Comparison of ENCODE assay signal across 28 cellular contexts in the genomic region with DNA sequence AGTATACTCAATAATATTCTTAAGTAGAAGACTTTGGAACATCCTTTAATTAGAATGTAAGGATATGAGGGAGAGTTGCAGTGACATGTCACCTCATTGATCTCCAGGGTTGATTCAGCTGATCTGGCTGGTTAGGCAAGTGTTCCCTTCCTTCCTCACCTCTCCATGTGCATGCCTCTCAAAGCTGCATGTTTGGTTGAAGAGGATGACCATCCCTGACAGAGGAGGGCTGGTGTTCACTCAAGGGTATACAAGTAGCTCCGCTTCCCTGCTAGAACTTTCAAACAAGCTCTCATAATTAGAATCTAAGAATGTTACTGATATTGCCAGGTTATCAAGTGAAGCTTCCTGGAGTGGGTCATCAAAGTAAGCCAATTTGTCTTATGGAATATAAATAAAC.
"Had no signal": no experiment of that assay in that cellular context is flagged by ENCODE, and none has a peak within 500 bp of the region (broad histone marks: within the 10 kb centered on the region; RNA-seq: fewer than 3 reads in every experiment).

No MANE protein-coding gene starts in this region.

- H3K9me3 ChIP-seq: body of pancreas, esophagus squamous epithelium, gastrocnemius medialis, heart right ventricle had no signal

- H3K4me3 ChIP-seq: body of pancreas, cardiac muscle cell, coronary artery, dorsolateral prefrontal cortex, esophagus squamous epithelium, gastrocnemius medialis, heart right ventricle had no signal

- H3K27me3 ChIP-seq: body of pancreas, cardiac muscle cell, esophagus squamous epithelium, gastrocnemius medialis, heart right ventricle had no signal

- H3K27ac ChIP-seq: body of pancreas, cardiac muscle cell, coronary artery, dorsolateral prefrontal cortex, esophagus squamous epithelium, gastrocnemius medialis, heart right ventricle, WERI-Rb-1 had no signal

- H3K4me1 ChIP-seq: body of pancreas, gastrocnemius medialis, heart right ventricle had no signal

- DNase-seq: activated B cell treated with CpG ODN at 0.5 μM for 24 hours; activated CD4-positive, alpha-beta T cell treated with anti-CD3 and anti-CD28 coated beads for 48 hours; activated CD4-positive, alpha-beta T cell treated with anti-CD3 and anti-CD28 coated beads, Interleukin-2, amount 50 U/mL, for 1 hour; activated CD4-positive, alpha-beta T cell treated with anti-CD3 and anti-CD28 coated beads, Interleukin-2, amount 50 U/mL, for 48 hours; activated CD8-positive, alpha-beta memory T cell treated with anti-CD3 and anti-CD28 coated beads for 24 hours; activated CD8-positive, alpha-beta T cell treated with anti-CD3 and anti-CD28 coated beads for 36 hours; activated effector memory CD4-positive, alpha-beta T cell treated with Interleukin-2 at 50 U/mL for 16 hours; activated gamma-delta T cell treated with Interleukin-2 at 50 U/mL for 16 hours; activated naive CD4-positive, alpha-beta T cell treated with anti-CD3 and anti-CD28 coated beads, Interleukin-2, amount 50 U/mL, for 16 hours; activated naive CD4-positive, alpha-beta T cell treated with Interleukin-2 at 50 U/mL for 16 hours; activated T-cell treated with anti-CD3 and anti-CD28 coated beads, Interleukin-2, amount 50 U/mL, for 4 hours; amniotic stem cell; aorta; body of pancreas; central memory CD4-positive, alpha-beta T cell; dorsolateral prefrontal cortex; effector memory CD4-positive, alpha-beta T cell; endodermal cell; esophagus squamous epithelium; gastrocnemius medialis; glutamatergic neuron; heart right ventricle; T-helper 1 cell; T-helper 17 cell; T1000; WERI-Rb-1 had no signal

- H3K36me3 ChIP-seq: cardiac muscle cell, esophagus squamous epithelium, gastrocnemius medialis, heart right ventricle, WERI-Rb-1 had no signal
